Comparison of ENCODE assay signal across 11 cellular contexts in genomic region chr9:130185494-130186005, GRCh38. TPM values are rescaled to one million over a fixed set of nuclear protein-coding genes. Genes with fewer than 3 reads are reported as not detected.
DNase-seq lines count a peak whose midpoint lies in the region; ATAC-seq, FAIRE-seq and TF ChIP-seq lines count a peak whose summit lies in the region.
"Had no signal": no experiment of that assay in that cellular context is flagged by ENCODE, and none has a peak within 500 bp of the region (broad histone marks: within the 10 kb centered on the region; RNA-seq: fewer than 3 reads in every experiment).

No MANE protein-coding gene starts in this region.

- H3K4me1 ChIP-seq in HCT116 (ENCODE audit: control insufficient read depth in 1 of 2, insufficient read depth in 2 of 2, low read length in 2 of 2) (peaks cover 24 to 62% of the 10 kb centered on the region in 2 experiments), adipocyte (ENCODE audit: control insufficient read depth, insufficient read depth, low read length) (peaks cover 26% of the 10 kb centered on the region), right atrium auricular region (peaks cover 0 to 41% of the 10 kb centered on the region in 2 donors), sigmoid colon (peaks cover 0 to 99% (median 97%) of the 10 kb centered on the region in 4 donors), small intestine (ENCODE audit: control insufficient read depth in 2 of 2, insufficient read depth in 1 of 2, low read depth in 1 of 2, low read length in 1 of 2) (no peaks in the 10 kb centered on the region), spleen (peaks cover 0 to 10% (median 0%) of the 10 kb centered on the region in 6 donors)

- POLR2A ChIA-PET in HCT116 (lab: Charles Lee): no interaction called here

- no peak for ATAC-seq in HCT116

- H3K27me3 ChIP-seq in HCT116 (ENCODE audit: insufficient read depth, low read length): no peaks in the 10 kb centered on the region
- H3K27me3 ChIP-seq in adipocyte (replicated peaks; ENCODE audit: control insufficient read depth, insufficient read depth, low read length): no peaks in the 10 kb centered on the region
- H3K27me3 ChIP-seq in right atrium auricular region: no peaks in the 10 kb centered on the region
- no peaks in the 10 kb centered on the region for H3K27me3 ChIP-seq in sigmoid colon
- no peaks in the 10 kb centered on the region for H3K27me3 ChIP-seq in small intestine (ENCODE audit: control insufficient read depth in 2 of 2, insufficient read depth in 2 of 2, low read length in 2 of 2)
- peaks cover 0 to 32% (median 0%) of the 10 kb centered on the region in 7 donors for H3K27me3 ChIP-seq in spleen (replicated peaks in 1 of 7)

- TF ChIP-seq POLR2A in HCT116 (IDR thresholded peaks at IDR 0.05; ENCODE audit: borderline replicate concordance, extremely low read depth, insufficient read depth, insufficient read length) (no peak), sigmoid colon (IDR thresholded peaks at IDR 0.05) (no peak), spleen (IDR thresholded peaks at IDR 0.05) (no peak)

- H2AFZ ChIP-seq in HCT116 (ENCODE audit: low read depth, low read length, poor library complexity, severe bottlenecking): no peak overlapping the region

- no TSS peak for BruUV-seq in HCT116 (replicated peaks; lab: Mats Ljungman, UMichigan)

- CTCF ChIA-PET in HCT116 (lab: Charles Lee): no interaction called here

- intact Hi-C loops in HCT116 (cut with micrococcal nuclease): no loop called here
- intact Hi-C loops in sigmoid colon (cut with DNase I): no loop called here
- intact Hi-C loops in spleen (cut with DNase I; ENCODE audit: low total_unique reads): no loop called here

- H3K27ac ChIP-seq in HCT116 (ENCODE audit: low read depth, low read length) (no peak overlapping the region; the same call in 1 of the 2 replicates), right atrium auricular region (peak overlapping the region; percentile 37 to 53), sigmoid colon (peak overlapping the region; percentile 94 to 99 (median 96)), small intestine (ENCODE audit: low read depth in 1 of 2, low read length in 1 of 2) (peak overlapping the region in 1 of 2 donors; percentile 8), spleen (no peak overlapping the region)
- H3K27ac ChIP-seq: neutrophil had no signal

- H3K4me2 ChIP-seq in HCT116 (ENCODE audit: low read length): peak overlapping the region; percentile 86

- H3K36me3 ChIP-seq in HCT116 (ENCODE audit: control insufficient read depth in 1 of 2, insufficient read depth in 2 of 2, low read length in 2 of 2) (no peaks in the 10 kb centered on the region), adipocyte (ENCODE audit: control insufficient read depth, insufficient read depth, low read length, severe bottlenecking) (no peaks in the 10 kb centered on the region), right atrium auricular region (no peaks in the 10 kb centered on the region), sigmoid colon (no peaks in the 10 kb centered on the region), small intestine (ENCODE audit: control insufficient read depth in 2 of 2, insufficient read depth in 2 of 2, low read length in 2 of 2) (no peaks in the 10 kb centered on the region), spleen (no peaks in the 10 kb centered on the region)
- H3K36me3 ChIP-seq: neutrophil had no signal

- H3K9ac ChIP-seq in HCT116 (ENCODE audit: low read length) (peak overlapping the region; percentile 56; the same call in 1 of the 2 replicates), adipocyte (ENCODE audit: low read length) (no peak overlapping the region)

- TF ChIP-seq CTCF in HCT116 (IDR thresholded peaks at IDR 0.05 in 2 of 3, conservative IDR thresholded peaks at IDR 0.05 in 1 of 3; ENCODE audit: borderline replicate concordance in 1 of 3, insufficient read depth in 1 of 3, low read depth in 2 of 3, low read length in 2 of 3) (no peak), right atrium auricular region (IDR thresholded peaks at IDR 0.05) (no peak), sigmoid colon (IDR thresholded peaks at IDR 0.05) (no peak), spleen (IDR thresholded peaks at IDR 0.05 in 8 of 11, conservative IDR thresholded peaks at IDR 0.05 in 3 of 11) (no peak)

- WGBS in sigmoid colon, 2 donors: 74 to 89% methylated on average over 17 of the region's 17 CpGs
- 78 to 93% (median 90%) methylated on average over 17 of the region's 17 CpGs for WGBS in small intestine, 3 donors
- WGBS in spleen, 5 donors: 68 to 83% (median 70%) methylated on average over 12 to 17 of the region's 17 CpGs

- DNase-seq in HCT116 (ENCODE audit: low read depth, low spot score) (no peak), adipocyte (ENCODE audit: low read depth) (peak; percentile 61), right atrium auricular region (ENCODE audit: low spot score) (no peak), sigmoid colon (no peak), small intestine (no peak), spleen (no peak), activated T-cell treated with anti-CD3 and anti-CD28 coated beads for 4 hours (no peak)
- DNase-seq in stimulated activated naive CD4-positive, alpha-beta T cell (lab: John Stamatoyannopoulos, UW): no peak
- DNase-seq: NCI-H446 had no signal

- FAIRE-seq in small intestine (lab: Jason Lieb, UNC): no peak
- FAIRE-seq: D721Med had no signal

- RAD21 ChIA-PET in HCT116 (lab: Charles Lee; ENCODE audit: low non-redundant PET in 1 of 2, low total read pairs in 2 of 2, uncharacterized antibody in 2 of 2, unreplicated experiment in 2 of 2): no interaction called here

- H3K79me2 ChIP-seq in HCT116 (ENCODE audit: insufficient read depth, low read length): peaks cover 96% of the 10 kb centered on the region

- H3K4me3 ChIP-seq in HCT116 (replicated peaks in 1 of 2; ENCODE audit: low read depth in 1 of 2, low read length in 2 of 2) (no peak overlapping the region), adipocyte (ENCODE audit: low read length) (no peak overlapping the region), right atrium auricular region (peak overlapping the region in 1 of 2 donors; percentile 11), sigmoid colon (peak overlapping the region in 3 of 4 donors; percentile 6 to 55 (median 47)), small intestine (ENCODE audit: low read depth in 1 of 2, low read length in 2 of 2) (no peak overlapping the region), spleen (no peak overlapping the region)

- no peak for TF ChIP-seq EP300 in sigmoid colon (IDR thresholded peaks at IDR 0.05)

- H4K20me1 ChIP-seq in HCT116 (ENCODE audit: insufficient read depth): peaks cover 9% of the 10 kb centered on the region; the same call in 1 of the 2 replicates

- H3K9me3 ChIP-seq in HCT116 (ENCODE audit: control insufficient read depth in 1 of 2, insufficient read depth in 1 of 2, low read depth in 1 of 2, low read length in 2 of 2) (no peaks in the 10 kb centered on the region), adipocyte (ENCODE audit: control insufficient read depth, low read length) (no peaks in the 10 kb centered on the region), right atrium auricular region (no peaks in the 10 kb centered on the region), sigmoid colon (no peaks in the 10 kb centered on the region), small intestine (ENCODE audit: control insufficient read depth, low read depth) (no peaks in the 10 kb centered on the region), spleen (no peaks in the 10 kb centered on the region)
- H3K9me3 ChIP-seq: neutrophil had no signal

- no peak for TF ChIP-seq RAD21 in HCT116 (IDR thresholded peaks at IDR 0.05; ENCODE audit: low read depth)

- no peaks in the 10 kb centered on the region for H3K9me2 ChIP-seq in HCT116 (ENCODE audit: insufficient read depth)

TF ChIP-seq in HCT116, 20 proteins besides CTCF, POLR2A, EP300 and RAD21 (continues in another document):
- TF ChIP-seq TCF7L2 (IDR thresholded peaks at IDR 0.05; ENCODE audit: borderline replicate concordance, extremely low read depth, insufficient read depth, insufficient read length): no peak
- no peak for TF ChIP-seq REST (IDR thresholded peaks at IDR 0.05; ENCODE audit: low read depth)
- TF ChIP-seq ZFX (IDR thresholded peaks at IDR 0.05): no peak
- TF ChIP-seq ZNF274 (IDR thresholded peaks at IDR 0.05; ENCODE audit: low read depth, low read length): no peak
- no peak for TF ChIP-seq FOSL1 (IDR thresholded peaks at IDR 0.05; ENCODE audit: low read depth)
- no peak for TF ChIP-seq MAX (IDR thresholded peaks at IDR 0.05)

RNA-seq across cellular contexts. Expression of gene NCS1, which starts 13.3 kb away (rescaled TPM):
- total RNA-seq in HCT116 (2021; ENCODE audit: unreplicated experiment) (68.7 TPM), right atrium auricular region (10 to 100 TPM in 1 of 2 donors, 1 to 10 TPM in 1; 4.5 to 26.1 TPM), sigmoid colon (100 to 1,000 TPM in 1 of 4 donors, 10 to 100 TPM in 3; 78.5 to 133 (median 96.9) TPM), spleen (1 to 10 TPM in 4 of 7 donors, under 1 TPM in 3; 0.46 to 2.5 (median 1.2) TPM)
- polyA plus RNA-seq in HCT116 (2012): 26.6 and 30.0 TPM in 2 replicates
- polyA plus RNA-seq in sigmoid colon (1 to 10 TPM in 2 of 3 donors, under 1 TPM in 1; 0.69 to 8.9 (median 4.2) TPM), small intestine (1 to 10 TPM in 1 of 3 donors, under 1 TPM in 2; 0.54 to 9.2 (median 0.89) TPM), spleen (1 to 10 TPM in 2 of 3 donors, under 1 TPM in 1; 0.50 to 1.6 (median 1.3) TPM)

Comparison
In these comparisons a context has a peak if more than half of its experiments do, and no peak if none do; other contexts are left out.
1. H3K27ac ChIP-seq: peak in right atrium auricular region (2 of 2) and sigmoid colon (4 of 4); none in HCT116 (single experiment) and spleen (0 of 8).
2. H3K4me3 ChIP-seq: peak in sigmoid colon (3 of 4); none in HCT116 (0 of 2), adipocyte (single experiment), small intestine (0 of 2) and spleen (0 of 8).